Comparison of ENCODE assay signal across 2 cellular contexts in genomic region chr2:46395730-46396129, GRCh38.
A peak's percentile ranks its signal among the peaks of the same experiment; 100 is the strongest.
TF ChIP-seq lines count a peak whose summit lies in the region.

No MANE protein-coding gene starts in this region.

TF ChIP-seq in A549, 52 proteins besides CTCF, POLR2A, EP300 and RAD21:
- TF ChIP-seq MAFK (IDR thresholded peaks at IDR 0.05; ENCODE audit: partially characterized antibody) = peak; percentile 74

TF ChIP-seq in HepG2, 621 proteins besides CTCF, POLR2A, EP300 and RAD21:
- TF ChIP-seq MAFK (conservative IDR thresholded peaks at IDR 0.05 in 1 of 2, IDR thresholded peaks at IDR 0.05 in 1 of 2; ENCODE audit: low read length in 2 of 2) = peak; percentile 78
- 0 out of 2 replicates have a peak, but pooled peaks have one; percentile 21 for TF ChIP-seq ZNF121 (CRISPR knock-in tag; IDR thresholded peaks at IDR 0.05)
- peak; percentile 71 for TF ChIP-seq MAFF (IDR thresholded peaks at IDR 0.05; ENCODE audit: low read depth, low read length)
- TF ChIP-seq NKX3-1 (CRISPR knock-in tag; IDR thresholded peaks at IDR 0.05) = 0 out of 2 replicates have a peak, but pooled peaks have one; percentile 39
- 0 out of 2 replicates have a peak, but pooled peaks have one; percentile 5 for TF ChIP-seq ELF3 (CRISPR knock-in tag; IDR thresholded peaks at IDR 0.05)
